10 cellular contexts compared by ENCODE assay signal in genomic region chr1:237050915-237051314, GRCh38. TPM values are rescaled to one million over a fixed set of nuclear protein-coding genes. Genes with fewer than 3 reads are reported as not detected.
"Had no signal": no experiment of that assay in that cellular context is flagged by ENCODE, and none has a peak within 500 bp of the region (broad histone marks: within the 10 kb centered on the region; RNA-seq: fewer than 3 reads in every experiment).

No MANE protein-coding gene starts in this region.

- DNase-seq: H9, HCEC 1CT, HFFc6, IMR-90, KBM-7 had no signal

- H3K4me3 ChIP-seq: GM23338 had no signal

- H3K9ac ChIP-seq: KMS-11 had no signal

- ATAC-seq: GM23338 had no signal

- H3K27ac ChIP-seq: HL-60, KMS-11 had no signal

RNA-seq across cellular contexts. Expression of gene RYR2, which starts 8.9 kb away (rescaled TPM):
- total RNA-seq: IMR-90 had no signal

RNA-seq across cellular contexts. Expression of gene MT1HL1, which starts 46.7 kb away (rescaled TPM):
- total RNA-seq: GM23338, H1, H9, HFFc6, HT1080, IMR-90 had no signal
